9 cellular contexts compared by ENCODE assay signal in genomic region chr1:223556414-223557124, GRCh38.
A peak's percentile ranks its signal among the peaks of the same experiment; 100 is the strongest.
DNase-seq lines count a peak whose midpoint lies in the region; ATAC-seq, FAIRE-seq and TF ChIP-seq lines count a peak whose summit lies in the region.
"Had no signal": no experiment of that assay in that cellular context is flagged by ENCODE, and none has a peak within 500 bp of the region (broad histone marks: within the 10 kb centered on the region; RNA-seq: fewer than 3 reads in every experiment).

No MANE protein-coding gene starts in this region.

- no peaks in the 10 kb centered on the region for H3K4me1 ChIP-seq in small intestine (ENCODE audit: control insufficient read depth in 2 of 2, insufficient read depth in 1 of 2, low read depth in 1 of 2, low read length in 1 of 2)

- peak; percentile 82 for TF ChIP-seq CTCF in epithelial cell of proximal tubule (conservative IDR thresholded peaks at IDR 0.05; ENCODE audit: low read depth, low read length)

- WGBS in small intestine, 3 donors, result 42 to 50% (median 46%) methylated on average over 8 of the region's 8 CpGs

- H3K9me3 ChIP-seq in small intestine (ENCODE audit: control insufficient read depth, low read depth), result no peaks in the 10 kb centered on the region
- H3K9me3 ChIP-seq: thoracic aorta had no signal

- ATAC-seq in GM19467 (IDR thresholded peaks at IDR 0.05; ENCODE audit: unreplicated experiment) (peak; percentile 87), HG03432 (IDR thresholded peaks at IDR 0.05; ENCODE audit: unreplicated experiment) (peak; percentile 85)

- H3K27me3 ChIP-seq in small intestine (ENCODE audit: control insufficient read depth in 2 of 2, insufficient read depth in 2 of 2, low read length in 2 of 2), result no peaks in the 10 kb centered on the region

- H3K4me3 ChIP-seq in epithelial cell of proximal tubule (ENCODE audit: low read depth, low read length), result no peak overlapping the region
- H3K4me3 ChIP-seq in small intestine (ENCODE audit: low read depth in 1 of 2, low read length in 2 of 2), result no peak overlapping the region
- H3K4me3 ChIP-seq: thoracic aorta had no signal

- no peaks in the 10 kb centered on the region for H3K36me3 ChIP-seq in small intestine (ENCODE audit: control insufficient read depth in 2 of 2, insufficient read depth in 2 of 2, low read length in 2 of 2)
- H3K36me3 ChIP-seq: thoracic aorta had no signal

- FAIRE-seq in RCC 7860 (lab: Jason Lieb, UNC) (no peak), small intestine (lab: Jason Lieb, UNC) (no peak)

- H3K27ac ChIP-seq in small intestine (ENCODE audit: low read depth in 1 of 2, low read length in 1 of 2), result no peak overlapping the region
- H3K27ac ChIP-seq: thoracic aorta had no signal

- DNase-seq in NCI-H345 (lab: John Stamatoyannopoulos, UW) (peak; percentile 25), NCI-H345 treated with DMSO at 0.1 percent for 48 hours (lab: John Stamatoyannopoulos, UW; ENCODE audit: unreplicated experiment) (no peak), RCC 7860 (ENCODE audit: low spot score) (peak; percentile 42), epithelial cell of proximal tubule (ENCODE audit: low read depth) (no peak), small intestine (peak; percentile 67), activated gamma-delta T cell (lab: John Stamatoyannopoulos, UW) (no peak)

Comparison
In these comparisons a context has a peak if more than half of its experiments do, and no peak if none do; other contexts are left out.
1. DNase-seq: peak in NCI-H345 (single experiment), RCC 7860 (single experiment) and small intestine (single experiment); none in NCI-H345 treated with DMSO at 0.1 percent for 48 hours (single experiment), epithelial cell of proximal tubule (single experiment) and activated gamma-delta T cell (single experiment).